In genomic region chr18:32371384-32371783, GRCh38 we compare ENCODE assay signal across 1 cellular context.
TF ChIP-seq lines count a peak whose summit lies in the region.

No MANE protein-coding gene starts in this region.

TF ChIP-seq in GM23338, 12 proteins besides CTCF, POLR2A, EP300 and RAD21 (continued from another document):
- TF ChIP-seq ZNF462 (CRISPR knock-in tag; IDR thresholded peaks at IDR 0.05) (no peak), REST (IDR thresholded peaks at IDR 0.05; ENCODE audit: unreplicated experiment) (no peak)
